In the genomic region with DNA sequence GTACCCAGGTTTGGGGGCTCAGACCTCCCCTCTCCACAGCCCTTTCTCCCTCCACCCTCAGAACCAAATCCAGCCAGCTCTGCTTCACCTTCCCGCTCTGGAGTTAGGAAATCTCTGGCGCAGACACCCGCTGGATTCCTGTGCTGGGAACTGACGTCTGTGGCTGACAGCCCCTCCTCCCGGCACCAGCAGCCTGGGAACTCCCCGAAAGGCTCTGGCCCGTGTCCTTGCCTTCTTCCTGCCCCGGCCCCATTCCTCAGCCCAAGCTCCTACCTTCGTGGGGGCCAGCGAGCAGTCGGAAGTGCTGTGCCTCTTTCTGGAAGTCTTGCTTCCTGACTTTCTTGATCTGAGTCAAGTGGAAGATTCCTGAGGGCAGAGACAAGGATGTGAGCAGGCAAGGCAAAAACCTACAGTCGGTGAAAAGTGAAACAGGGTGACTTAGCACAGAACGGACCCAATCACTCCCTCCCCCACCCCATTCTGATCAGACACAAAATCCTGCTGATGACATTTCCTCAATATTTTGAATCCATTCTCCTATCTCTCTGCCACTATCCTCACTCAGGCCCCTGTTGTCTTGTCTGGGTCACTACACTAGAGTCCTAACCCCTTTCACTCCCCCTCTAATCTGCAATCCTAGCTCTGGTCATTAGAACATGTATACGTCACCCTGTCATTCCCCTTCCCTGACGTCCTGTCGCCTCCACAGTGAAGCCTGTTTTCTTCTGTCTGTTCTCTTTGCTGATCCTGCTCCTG, we compare ENCODE assay signal across 10 cellular contexts. TPM values are rescaled to one million over a fixed set of nuclear protein-coding genes. Genes with fewer than 3 reads are reported as not detected.
A peak's percentile ranks its signal among the peaks of the same experiment; 100 is the strongest.
DNase-seq lines count a peak whose midpoint lies in the region; ATAC-seq and TF ChIP-seq lines count a peak whose summit lies in the region.
"Had no signal": no experiment of that assay in that cellular context is flagged by ENCODE, and none has a peak within 500 bp of the region (broad histone marks: within the 10 kb centered on the region; RNA-seq: fewer than 3 reads in every experiment).

No MANE protein-coding gene starts in this region.

- intact Hi-C loops in mammary epithelial cell (cut with micrococcal nuclease) = no loop called here

- no peak for ATAC-seq in HG02571 (IDR thresholded peaks at IDR 0.05; ENCODE audit: unreplicated experiment)

- TF ChIP-seq CTCF in mammary epithelial cell (conservative IDR thresholded peaks at IDR 0.05 in 1 of 2, IDR thresholded peaks at IDR 0.05 in 1 of 2; ENCODE audit: extremely low read depth in 1 of 2, insufficient read depth in 1 of 2, low read depth in 1 of 2, low read length in 2 of 2) = no peak

- CTCF ChIA-PET in mammary epithelial cell (lab: Charles Lee; ENCODE audit: low non-redundant PET) = no interaction called here

- no TSS peak for BruUV-seq in mammary epithelial cell (replicated peaks; lab: Mats Ljungman, UMichigan)

- WGBS in mammary epithelial cell (ENCODE audit: low coverage, missing lambda C conversion rate) = 27% methylated on average over 16 of the region's 16 CpGs

- no peaks in the 10 kb centered on the region for H3K27me3 ChIP-seq in mammary epithelial cell (ENCODE audit: insufficient read depth, low read length)

- no peaks in the 10 kb centered on the region for H4K20me1 ChIP-seq in mammary epithelial cell (ENCODE audit: insufficient read depth, low read length)

- H2AFZ ChIP-seq in mammary epithelial cell (ENCODE audit: low read depth, low read length) = peak overlapping the region; percentile 88

- peak overlapping the region; percentile 31 for H3K27ac ChIP-seq in mammary epithelial cell (ENCODE audit: insufficient read depth, low read depth, low read length)

- peak overlapping the region; percentile 61 for H3K4me2 ChIP-seq in mammary epithelial cell (ENCODE audit: insufficient read depth, low read depth, low read length)

- dilution Hi-C loops in mammary epithelial cell (cut with HindIII; ENCODE audit: low sequenced_read_pairs) = no loop called here

- H3K9me3 ChIP-seq in mammary epithelial cell (replicated peaks; ENCODE audit: insufficient read depth, low read length) = no peaks in the 10 kb centered on the region

- no peaks in the 10 kb centered on the region for H3K36me3 ChIP-seq in mammary epithelial cell (ENCODE audit: insufficient read depth, low read length)

- peaks cover 24% of the 10 kb centered on the region for H3K4me1 ChIP-seq in mammary epithelial cell (ENCODE audit: insufficient read depth, low read length)

- H3K4me3 ChIP-seq in mammary epithelial cell (replicated peaks in 1 of 3; ENCODE audit: insufficient read depth in 1 of 3, low read depth in 2 of 3, low read length in 3 of 3) = no peak overlapping the region

- in situ Hi-C loops in mammary epithelial cell (cut with MboI; ENCODE audit: low sequenced_read_pairs in 2 of 2) = no loop called here

- DNase-seq in EL (peak; percentile 86), mammary epithelial cell (peak; percentile 76), iPS-NIHi11 (ENCODE audit: low spot score) (peak; percentile 73), renal cortical epithelial cell (ENCODE audit: low read depth) (peak; percentile 88), putamen (ENCODE audit: low spot score) (no peak), Ammon's horn (ENCODE audit: low spot score) (no peak), NCI-H526 (lab: John Stamatoyannopoulos, UW) (no peak)
- DNase-seq: NCI-H1092 treated with DMSO at 0.1 percent for 48 hours had no signal

- H3K9ac ChIP-seq in mammary epithelial cell (ENCODE audit: insufficient read depth, low read length) = no peak overlapping the region

- no peaks in the 10 kb centered on the region for H3K79me2 ChIP-seq in mammary epithelial cell (ENCODE audit: insufficient read depth, low read length)

RNA-seq across cellular contexts. Expression of a gene that starts 34.1 kb away (rescaled TPM):
- total RNA-seq in mammary epithelial cell (not detected), renal cortical epithelial cell (not detected in 2 replicates)
- polyA plus RNA-seq in mammary epithelial cell = not detected
- not detected for polyA minus RNA-seq in mammary epithelial cell
- total RNA-seq: glomerular endothelial cell had no signal

RNA-seq across cellular contexts. Expression of a gene that starts 51.5 kb away (rescaled TPM):
- total RNA-seq in mammary epithelial cell (10 to 100 TPM; 17.2 to 18.7 TPM), renal cortical epithelial cell (16.7 and 18.2 TPM in 2 replicates)
- 5.3 TPM for polyA plus RNA-seq in mammary epithelial cell
- 17.7 TPM for polyA minus RNA-seq in mammary epithelial cell

Comparison
In these comparisons a context has a peak if more than half of its experiments do, and no peak if none do; other contexts are left out.
1. DNase-seq: peak in EL (single experiment), mammary epithelial cell (single experiment), iPS-NIHi11 (single experiment) and renal cortical epithelial cell (single experiment); none in putamen (single experiment), Ammon's horn (single experiment) and NCI-H526 (0 of 2).